Comparison of ENCODE assay signal across 1 cellular context in genomic region chr2:61536723-61537581, GRCh38.
TF ChIP-seq lines count a peak whose summit lies in the region.

No MANE protein-coding gene starts in this region.

TF ChIP-seq in IMR-90, 13 proteins besides CTCF, POLR2A, EP300 and RAD21 (continued from another document):
- TF ChIP-seq USF2 (IDR thresholded peaks at IDR 0.05; ENCODE audit: low read depth, low read length), result peak; percentile 94
